In the genomic region with DNA sequence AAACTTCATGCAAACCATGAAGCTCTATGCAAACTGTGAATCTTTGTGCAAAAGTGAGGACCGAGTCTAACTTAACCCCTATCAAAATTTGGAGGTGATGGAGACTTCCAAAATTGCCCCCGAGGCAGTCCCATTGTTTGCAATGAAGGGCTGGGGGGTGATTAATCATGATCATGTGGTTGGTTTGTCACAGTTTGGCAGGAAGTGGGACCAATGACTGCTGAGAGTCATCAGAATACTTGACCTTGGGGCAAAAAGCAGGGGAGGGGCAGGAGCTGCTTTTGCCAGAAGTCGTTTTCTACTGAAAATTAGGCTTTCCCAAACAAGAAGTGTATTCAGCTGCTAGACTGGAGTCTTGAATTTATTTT, we compare ENCODE assay signal across 11 cellular contexts. TPM values are rescaled to one million over a fixed set of nuclear protein-coding genes. Genes with fewer than 3 reads are reported as not detected.
DNase-seq lines count a peak whose midpoint lies in the region; ATAC-seq and TF ChIP-seq lines count a peak whose summit lies in the region.
"Had no signal": no experiment of that assay in that cellular context is flagged by ENCODE, and none has a peak within 500 bp of the region (broad histone marks: within the 10 kb centered on the region; RNA-seq: fewer than 3 reads in every experiment).

No MANE protein-coding gene starts in this region.

- H3K4me2 ChIP-seq in SK-N-SH: peak overlapping the region; percentile 40; the same call in 1 of the 2 replicates

- H4K20me1 ChIP-seq in SK-N-SH (ENCODE audit: insufficient read depth): no peaks in the 10 kb centered on the region

- peaks cover 7% of the 10 kb centered on the region for H3F3A ChIP-seq in SK-N-SH (replicated peaks; ENCODE audit: insufficient read depth)

- POLR2A ChIA-PET in activated CD8-positive, alpha-beta T cell treated with anti-CD3 and anti-CD28 coated beads for 36 hours (lab: Charles Lee): no interaction called here
- POLR2A ChIA-PET in activated CD8-positive, alpha-beta T cell treated with anti-CD3 and anti-CD28 coated beads, Interleukin-2, amount 10 ng/mL, durations not matched to agents 7 days and 5 days (lab: Charles Lee): no interaction called here
- POLR2A ChIA-PET in SK-N-SH (lab: Yijun Ruan, JAX): no interaction called here

- no peaks in the 10 kb centered on the region for H3K36me3 Mint-ChIP-seq in activated CD8-positive, alpha-beta T cell treated with anti-CD3 and anti-CD28 coated beads for 36 hours (ENCODE audit: low read depth)
- no peaks in the 10 kb centered on the region for H3K36me3 Mint-ChIP-seq in activated CD8-positive, alpha-beta T cell treated with anti-CD3 and anti-CD28 coated beads, Interleukin-2, amount 10 ng/mL, durations not matched to agents 7 days and 5 days (ENCODE audit: low read depth)

- no peak overlapping the region for H3K4me3 ChIP-seq in SK-N-SH (ENCODE audit: low read depth in 2 of 2, low read length in 1 of 2)
- no peak overlapping the region for H3K4me3 ChIP-seq in stomach

- H3K27ac Mint-ChIP-seq in activated CD8-positive, alpha-beta T cell treated with anti-CD3 and anti-CD28 coated beads for 36 hours: no peak overlapping the region
- no peak overlapping the region for H3K27ac Mint-ChIP-seq in activated CD8-positive, alpha-beta T cell treated with anti-CD3 and anti-CD28 coated beads, Interleukin-2, amount 10 ng/mL, durations not matched to agents 7 days and 5 days
- H3K27ac Mint-ChIP-seq: B cell had no signal

- H2AFZ ChIP-seq in SK-N-SH (ENCODE audit: low read depth): no peak overlapping the region

- TF ChIP-seq CTCF in activated CD8-positive, alpha-beta T cell treated with anti-CD3 and anti-CD28 coated beads for 36 hours (IDR thresholded peaks at IDR 0.05): no peak
- TF ChIP-seq CTCF in SK-N-SH (IDR thresholded peaks at IDR 0.05) (no peak), foreskin keratinocyte (conservative IDR thresholded peaks at IDR 0.05) (no peak), stomach (IDR thresholded peaks at IDR 0.05) (no peak)

- no peaks in the 10 kb centered on the region for H3K9me3 ChIP-seq in SK-N-SH
- no peaks in the 10 kb centered on the region for H3K9me3 ChIP-seq in stomach

- no peak for TF ChIP-seq EP300 in SK-N-SH (IDR thresholded peaks at IDR 0.05; ENCODE audit: borderline replicate concordance in 1 of 2, low read depth in 1 of 2, low read length in 1 of 2)
- no peak for TF ChIP-seq EP300 in stomach (IDR thresholded peaks at IDR 0.05)

- WGBS in SK-N-SH (ENCODE audit: low lambda C conversion rate): 39% methylated on average over 3 of the region's 3 CpGs
- WGBS in stomach, 5 donors: 23 to 38% (median 33%) methylated on average over 3 of the region's 3 CpGs

- H3K79me2 ChIP-seq in SK-N-SH (ENCODE audit: insufficient read depth): no peaks in the 10 kb centered on the region; the same call in 1 of the 2 replicates

- H3K27ac ChIP-seq in SK-N-SH (ENCODE audit: low read depth in 2 of 2, low read length in 1 of 2) (peak overlapping the region in 1 of 2 experiments; percentile 3; a peak in 1 of 4 replicates), foreskin keratinocyte (no peak overlapping the region), stomach (peak overlapping the region in 3 of 5 donors; percentile 18 to 66 (median 19))

- H3K9ac ChIP-seq in SK-N-SH: no peak overlapping the region

- H3K27me3 ChIP-seq in SK-N-SH (ENCODE audit: insufficient read depth) (no peaks in the 10 kb centered on the region), foreskin keratinocyte (no peaks in the 10 kb centered on the region), stomach (no peaks in the 10 kb centered on the region)

- no peaks in the 10 kb centered on the region for H3K9me2 ChIP-seq in SK-N-SH

- intact Hi-C loops in activated CD8-positive, alpha-beta T cell treated with anti-CD3 and anti-CD28 coated beads for 36 hours (cut with micrococcal nuclease): no loop called here
- intact Hi-C loops in stomach (cut with DNase I; ENCODE audit: low total_unique reads): no loop called here

- peaks cover 7 to 39% of the 10 kb centered on the region in 2 experiments; a peak in 3 of 4 replicates for H3K4me1 ChIP-seq in SK-N-SH (ENCODE audit: control insufficient read depth in 1 of 2, insufficient read depth in 2 of 2, low read depth in 1 of 2, low read length in 1 of 2)
- H3K4me1 ChIP-seq in foreskin keratinocyte: peaks cover 6% of the 10 kb centered on the region
- peaks cover 0 to 51% (median 19%) of the 10 kb centered on the region in 4 donors for H3K4me1 ChIP-seq in stomach

- no peak overlapping the region for H3K4me3 Mint-ChIP-seq in activated CD8-positive, alpha-beta T cell treated with anti-CD3 and anti-CD28 coated beads for 36 hours
- H3K4me3 Mint-ChIP-seq in activated CD8-positive, alpha-beta T cell treated with anti-CD3 and anti-CD28 coated beads, Interleukin-2, amount 10 ng/mL, durations not matched to agents 7 days and 5 days: no peak overlapping the region
- H3K4me3 Mint-ChIP-seq: B cell had no signal

- CTCF ChIA-PET in activated CD8-positive, alpha-beta T cell treated with anti-CD3 and anti-CD28 coated beads for 36 hours (lab: Charles Lee): interaction anchor here (0.6 to 1.0 kb wide), 2 partner anchors 8 to 25 kb away, joined by 3 read pairs; no protein-coding TSS in a partner anchor
- CTCF ChIA-PET in activated CD8-positive, alpha-beta T cell treated with anti-CD3 and anti-CD28 coated beads, Interleukin-2, amount 10 ng/mL, durations not matched to agents 7 days and 5 days (lab: Charles Lee): interaction anchor here (1.5 kb wide), 1 partner anchor 62 kb away, joined by 6 read pairs; no protein-coding TSS in a partner anchor
- CTCF ChIA-PET in SK-N-SH (lab: Yijun Ruan, JAX): interaction anchor here (1.1 kb wide), 1 partner anchor 62 kb away, joined by 3 read pairs; no protein-coding TSS in a partner anchor

- peaks cover 4% of the 10 kb centered on the region for H3K27me3 Mint-ChIP-seq in activated CD8-positive, alpha-beta T cell treated with anti-CD3 and anti-CD28 coated beads for 36 hours
- H3K27me3 Mint-ChIP-seq in activated CD8-positive, alpha-beta T cell treated with anti-CD3 and anti-CD28 coated beads, Interleukin-2, amount 10 ng/mL, durations not matched to agents 7 days and 5 days (ENCODE audit: low read depth): no peaks in the 10 kb centered on the region
- H3K27me3 Mint-ChIP-seq: B cell had no signal

- no peaks in the 10 kb centered on the region for H3K4me1 Mint-ChIP-seq in activated CD8-positive, alpha-beta T cell treated with anti-CD3 and anti-CD28 coated beads for 36 hours (ENCODE audit: low read depth)
- peaks cover 5% of the 10 kb centered on the region for H3K4me1 Mint-ChIP-seq in activated CD8-positive, alpha-beta T cell treated with anti-CD3 and anti-CD28 coated beads, Interleukin-2, amount 10 ng/mL, durations not matched to agents 7 days and 5 days (ENCODE audit: low read depth)
- H3K4me1 Mint-ChIP-seq: B cell had no signal

- peaks cover 0 to 4% of the 10 kb centered on the region in 2 experiments for H3K36me3 ChIP-seq in SK-N-SH (replicated peaks in 1 of 2; ENCODE audit: control insufficient read depth in 1 of 2, insufficient read depth in 2 of 2, low read length in 1 of 2)
- no peaks in the 10 kb centered on the region for H3K36me3 ChIP-seq in stomach

- peak; percentile 71 for ATAC-seq in activated CD8-positive, alpha-beta T cell treated with anti-CD3 and anti-CD28 coated beads for 36 hours
- ATAC-seq in activated CD8-positive, alpha-beta T cell treated with anti-CD3 and anti-CD28 coated beads, Interleukin-2, amount 10 ng/mL, durations not matched to agents 7 days and 5 days: no peak
- ATAC-seq in foreskin keratinocyte (peak; percentile 91), GM21576 (IDR thresholded peaks at IDR 0.05; ENCODE audit: unreplicated experiment) (no peak), GM21515 (IDR thresholded peaks at IDR 0.05; ENCODE audit: unreplicated experiment) (no peak)

- TF ChIP-seq POLR2A in stomach (IDR thresholded peaks at IDR 0.05): no peak

- H3K9me3 Mint-ChIP-seq in activated CD8-positive, alpha-beta T cell treated with anti-CD3 and anti-CD28 coated beads for 36 hours: no peaks in the 10 kb centered on the region
- no peaks in the 10 kb centered on the region for H3K9me3 Mint-ChIP-seq in activated CD8-positive, alpha-beta T cell treated with anti-CD3 and anti-CD28 coated beads, Interleukin-2, amount 10 ng/mL, durations not matched to agents 7 days and 5 days (ENCODE audit: insufficient read depth)

- peak; percentile 10 for DNase-seq in activated CD8-positive, alpha-beta T cell treated with anti-CD3 and anti-CD28 coated beads for 36 hours
- no peak for DNase-seq in activated CD8-positive, alpha-beta T cell treated with anti-CD3 and anti-CD28 coated beads, Interleukin-2, amount 10 ng/mL, durations not matched to agents 7 days and 5 days
- no peak for DNase-seq in SK-N-SH
- DNase-seq in foreskin keratinocyte: peak in 1 of 2 donors; percentile 62
- DNase-seq in stomach: no peak
- DNase-seq in DMS53 (lab: John Stamatoyannopoulos, UW): no peak
- DNase-seq: NCI-H187; stimulated activated CD4-positive, alpha-beta T cell treated with anti-CD3 and anti-CD28 coated beads, Interleukin-4, amount 100 ng/mL, for 24 hours had no signal

- TF ChIP-seq RAD21 in SK-N-SH (IDR thresholded peaks at IDR 0.05; ENCODE audit: low read length): no peak

TF ChIP-seq in SK-N-SH, 30 proteins besides CTCF, POLR2A, EP300 and RAD21 (continues in another document):
- TF ChIP-seq, protein P1, sequence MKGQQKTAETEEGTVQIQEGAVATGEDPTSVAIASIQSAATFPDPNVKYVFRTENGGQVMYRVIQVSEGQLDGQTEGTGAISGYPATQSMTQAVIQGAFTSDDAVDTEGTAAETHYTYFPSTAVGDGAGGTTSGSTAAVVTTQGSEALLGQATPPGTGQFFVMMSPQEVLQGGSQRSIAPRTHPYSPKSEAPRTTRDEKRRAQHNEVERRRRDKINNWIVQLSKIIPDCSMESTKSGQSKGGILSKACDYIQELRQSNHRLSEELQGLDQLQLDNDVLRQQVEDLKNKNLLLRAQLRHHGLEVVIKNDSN (IDR thresholded peaks at IDR 0.05; ENCODE audit: borderline replicate concordance, low read depth): peak; percentile 37; the same call in 1 of the 2 replicates
- TF ChIP-seq NFIC (IDR thresholded peaks at IDR 0.05; ENCODE audit: borderline replicate concordance) (0 out of 2 replicates have a peak, but pooled peaks have one; percentile 29), TCF12 (IDR thresholded peaks at IDR 0.05) (no peak)

RNA-seq across cellular contexts. Expression of gene FZD4, which starts 23.2 kb away (rescaled TPM):
- under 1 TPM; 0.07 to 0.16 TPM for total RNA-seq in activated CD8-positive, alpha-beta T cell treated with anti-CD3 and anti-CD28 coated beads for 36 hours
- total RNA-seq in activated CD8-positive, alpha-beta T cell treated with anti-CD3 and anti-CD28 coated beads, Interleukin-2, amount 10 ng/mL, durations not matched to agents 7 days and 5 days: not detected
- 0.72 and 0.93 TPM in 2 replicates for polyA plus RNA-seq in SK-N-SH (2012; rRNA removed)
- 0.81 and 0.82 TPM in 2 replicates for polyA plus RNA-seq in SK-N-SH (2012; cell fraction: cytosol; rRNA removed)
- polyA plus RNA-seq in SK-N-SH (2012; cell fraction: nucleus; rRNA removed): 0.62 and 1.0 TPM in 2 replicates
- 0.49 and 0.68 TPM in 2 replicates for total RNA-seq in foreskin keratinocyte
- polyA plus RNA-seq in foreskin keratinocyte: 0.13 and 0.17 TPM in 2 replicates
- 10 to 100 TPM in 4 of 5 donors, 1 to 10 TPM in 1; 6.1 to 55.8 (median 18.1) TPM for total RNA-seq in stomach
- 1 to 10 TPM; 2.4 to 4.7 (median 2.7) TPM for polyA plus RNA-seq in stomach

Comparison
In these comparisons a context has a peak if more than half of its experiments do, and no peak if none do; other contexts are left out.
1. ATAC-seq: peak in activated CD8-positive, alpha-beta T cell treated with anti-CD3 and anti-CD28 coated beads for 36 hours (single experiment) and foreskin keratinocyte (single experiment); none in activated CD8-positive, alpha-beta T cell treated with anti-CD3 and anti-CD28 coated beads, Interleukin-2, amount 10 ng/mL, durations not matched to agents 7 days and 5 days (single experiment), GM21576 (single experiment) and GM21515 (single experiment).